ENCODE assay signal across 26 cellular contexts in genomic region chr22:20604092-20604747, GRCh38.
DNase-seq lines count a peak whose midpoint lies in the region; ATAC-seq, FAIRE-seq and TF ChIP-seq lines count a peak whose summit lies in the region.
"Had no signal": no experiment of that assay in that cellular context is flagged by ENCODE, and none has a peak within 500 bp of the region (broad histone marks: within the 10 kb centered on the region; RNA-seq: fewer than 3 reads in every experiment).

No MANE protein-coding gene starts in this region.

- peak; percentile 61 for FAIRE-seq in urothelium cell line (lab: Jason Lieb, UNC)
- FAIRE-seq: A549, D721Med, GM12891, GM18507 had no signal

- no peak overlapping the region for H3K4me3 Mint-ChIP-seq in chondrocyte (ENCODE audit: unreplicated experiment)
- H3K4me3 Mint-ChIP-seq: CD14-positive monocyte; CD4-positive, alpha-beta T cell; HFFc6 had no signal

- intact Hi-C loops in lower lobe of right lung (cut with DNase I): no loop called here

- H3K4me1 ChIP-seq in RWPE2 (ENCODE audit: insufficient read depth, poor library complexity, severe bottlenecking): no peaks in the 10 kb centered on the region
- peaks cover 9% of the 10 kb centered on the region for H3K4me1 ChIP-seq in lower lobe of right lung
- H3K4me1 ChIP-seq: A549, HAP-1 had no signal

- CTCF ChIA-PET in GM10248 (lab: Yijun Ruan, JAX): interaction anchor here (0.7 to 2.3 kb wide), 7 partner anchors 9 to 180 kb away, joined by 3 to 6 read pairs (median 3); no protein-coding TSS in a partner anchor

- H3K9me3 ChIP-seq in RWPE2 (ENCODE audit: severe bottlenecking): no peaks in the 10 kb centered on the region
- no peaks in the 10 kb centered on the region for H3K9me3 ChIP-seq in lower lobe of right lung
- H3K9me3 ChIP-seq: A549; BE2C; BLaER1 treated with 17β-estradiol and CSF1 and Interleukin-3, amounts not matched to agents 10 nM and 100 nM; HAP-1 had no signal

- H3K4me3 ChIP-seq in RWPE2 (ENCODE audit: severe bottlenecking) (no peak overlapping the region), lower lobe of right lung (no peak overlapping the region)
- H3K4me3 ChIP-seq: A549; BLaER1 treated with 17β-estradiol and CSF1 and Interleukin-3, amounts not matched to agents 10 nM and 100 nM; GM23248; HAP-1 had no signal

- no peak for TF ChIP-seq CTCF in RWPE2 (IDR thresholded peaks at IDR 0.05; ENCODE audit: poor library complexity, severe bottlenecking)
- no peak for TF ChIP-seq CTCF in chondrocyte (IDR thresholded peaks at IDR 0.05)
- no peak for TF ChIP-seq CTCF in lower lobe of right lung (IDR thresholded peaks at IDR 0.05)
- no peak for TF ChIP-seq CTCF in GM10248 (IDR thresholded peaks at IDR 0.05; ENCODE audit: control extremely low read depth, extremely low read depth, low read depth, missing control alignments)

- no peaks in the 10 kb centered on the region for H3K9me3 Mint-ChIP-seq in chondrocyte (ENCODE audit: low read depth)
- H3K9me3 Mint-ChIP-seq: CD14-positive monocyte; CD4-positive, alpha-beta T cell; CD8-positive, alpha-beta memory T cell; HFFc6 had no signal

- no peak overlapping the region for H3K27ac Mint-ChIP-seq in chondrocyte (ENCODE audit: unreplicated experiment)
- H3K27ac Mint-ChIP-seq: CD4-positive, alpha-beta T cell; HFFc6 had no signal

- ATAC-seq in RWPE2 (ENCODE audit: low read depth): no peak
- ATAC-seq in lower lobe of right lung: no peak
- no peak for ATAC-seq in GM19397 (IDR thresholded peaks at IDR 0.05; ENCODE audit: unreplicated experiment)
- ATAC-seq: A549 had no signal

- H3K36me3 ChIP-seq in RWPE2 (ENCODE audit: low read depth) (no peaks in the 10 kb centered on the region), lower lobe of right lung (no peaks in the 10 kb centered on the region)
- H3K36me3 ChIP-seq: BE2C; BLaER1 treated with 17β-estradiol and CSF1 and Interleukin-3, amounts not matched to agents 10 nM and 100 nM; HAP-1 had no signal

- H3K36me3 Mint-ChIP-seq in chondrocyte (ENCODE audit: low read depth): no peaks in the 10 kb centered on the region
- H3K36me3 Mint-ChIP-seq: CD14-positive monocyte; CD8-positive, alpha-beta memory T cell had no signal

- H3K27ac ChIP-seq in RWPE2 (ENCODE audit: poor library complexity, severe bottlenecking) (no peak overlapping the region), lower lobe of right lung (no peak overlapping the region)
- H3K27ac ChIP-seq: A549; BLaER1 treated with 17β-estradiol and CSF1 and Interleukin-3, amounts not matched to agents 10 nM and 100 nM; GM23248 had no signal

- POLR2A ChIA-PET in GM10248 (lab: Yijun Ruan, JAX): no interaction called here

- DNase-seq in RWPE2 (ENCODE audit: low spot score) (peak; percentile 38), chondrocyte (ENCODE audit: low spot score) (peak; percentile 79), lower lobe of right lung (peak; percentile 21), urothelium cell line (ENCODE audit: low spot score) (no peak), GM10248 (ENCODE audit: extremely low spot score) (no peak), NAMALWA (ENCODE audit: low spot score) (no peak)
- DNase-seq: 8988T; ACHN; AML-193; BE2C; CD4-positive, alpha-beta T cell; CD8-positive, alpha-beta memory T cell; DMS 273 treated with DMSO at 0.1 percent for 48 hours; DMS79; EL; GDM1; GM23248; HFFc6 had no signal

- H3K4me1 Mint-ChIP-seq in chondrocyte (ENCODE audit: low read depth): no peaks in the 10 kb centered on the region

- H3K27me3 ChIP-seq in RWPE2 (ENCODE audit: insufficient read depth, poor library complexity, severe bottlenecking): no peaks in the 10 kb centered on the region
- H3K27me3 ChIP-seq in lower lobe of right lung (ENCODE audit: low read depth): no peaks in the 10 kb centered on the region
- H3K27me3 ChIP-seq: BE2C had no signal

- no peaks in the 10 kb centered on the region for H3K27me3 Mint-ChIP-seq in chondrocyte (ENCODE audit: low read depth)
- H3K27me3 Mint-ChIP-seq: CD4-positive, alpha-beta T cell; CD8-positive, alpha-beta memory T cell had no signal

Comparison
In these comparisons a context has a peak if more than half of its experiments do, and no peak if none do; other contexts are left out.
1. DNase-seq: peak in RWPE2 (single experiment), chondrocyte (single experiment) and lower lobe of right lung (single experiment); none in urothelium cell line (single experiment), GM10248 (single experiment) and NAMALWA (single experiment).